15 cellular contexts compared by ENCODE assay signal in genomic region chr5:14996997-14997396, GRCh38.
DNase-seq lines count a peak whose midpoint lies in the region; ATAC-seq and TF ChIP-seq lines count a peak whose summit lies in the region.
"Had no signal": no experiment of that assay in that cellular context is flagged by ENCODE, and none has a peak within 500 bp of the region (broad histone marks: within the 10 kb centered on the region; RNA-seq: fewer than 3 reads in every experiment).

No MANE protein-coding gene starts in this region.

- peaks cover 29% of the 10 kb centered on the region for H3K4me1 Mint-ChIP-seq in stimulated activated memory B cell treated with anti-CD40 and anti-IgM and Interleukin-4, amounts not matched to agents 10 μg/mL and 1 μg/mL and 100 μg/mL, for 72 hours
- peaks cover 25% of the 10 kb centered on the region for H3K4me1 Mint-ChIP-seq in activated T-cell treated with anti-CD3 and anti-CD28 coated beads, Interleukin-2, amount 50 U/mL, for 24 hours (ENCODE audit: low read depth)
- H3K4me1 Mint-ChIP-seq: brain had no signal

- H3K4me3 Mint-ChIP-seq in stimulated activated memory B cell treated with anti-CD40 and anti-IgM and Interleukin-4, amounts not matched to agents 10 μg/mL and 1 μg/mL and 100 μg/mL, for 72 hours: no peak overlapping the region
- H3K4me3 Mint-ChIP-seq in activated T-cell treated with anti-CD3 and anti-CD28 coated beads, Interleukin-2, amount 50 U/mL, for 24 hours: no peak overlapping the region
- H3K4me3 Mint-ChIP-seq: activated CD8-positive, alpha-beta memory T cell treated with anti-CD3 and anti-CD28 coated beads, Interleukin-2, amount 10 ng/mL, durations not matched to agents 7 days and 5 days; brain had no signal

- H3K36me3 Mint-ChIP-seq in stimulated activated memory B cell treated with anti-CD40 and anti-IgM and Interleukin-4, amounts not matched to agents 10 μg/mL and 1 μg/mL and 100 μg/mL, for 72 hours: no peaks in the 10 kb centered on the region
- no peaks in the 10 kb centered on the region for H3K36me3 Mint-ChIP-seq in activated T-cell treated with anti-CD3 and anti-CD28 coated beads, Interleukin-2, amount 50 U/mL, for 24 hours (ENCODE audit: low read depth)
- H3K36me3 Mint-ChIP-seq: brain had no signal

- ATAC-seq in HG02610 (IDR thresholded peaks at IDR 0.05; ENCODE audit: unreplicated experiment) (peak; percentile 79), HG03442 (IDR thresholded peaks at IDR 0.05; ENCODE audit: unreplicated experiment) (peak; percentile 79), omental fat pad (ENCODE audit: low FRiP score) (no peak)
- peak; percentile 88 for ATAC-seq in stimulated activated memory B cell treated with anti-CD40 and anti-IgM and Interleukin-4, amounts not matched to agents 10 μg/mL and 1 μg/mL and 100 μg/mL, for 72 hours
- ATAC-seq: activated CD8-positive, alpha-beta memory T cell treated with anti-CD3 and anti-CD28 coated beads, Interleukin-2, amount 10 ng/mL, durations not matched to agents 7 days and 5 days; SK-N-SH treated with all-trans-retinoic acid at 6 μM for 48 hours had no signal

- H3K9me3 Mint-ChIP-seq in stimulated activated memory B cell treated with anti-CD40 and anti-IgM and Interleukin-4, amounts not matched to agents 10 μg/mL and 1 μg/mL and 100 μg/mL, for 72 hours: peaks cover 4% of the 10 kb centered on the region
- H3K9me3 Mint-ChIP-seq in activated T-cell treated with anti-CD3 and anti-CD28 coated beads, Interleukin-2, amount 50 U/mL, for 24 hours: peaks cover 3% of the 10 kb centered on the region

- H3K27ac Mint-ChIP-seq in stimulated activated memory B cell treated with anti-CD40 and anti-IgM and Interleukin-4, amounts not matched to agents 10 μg/mL and 1 μg/mL and 100 μg/mL, for 72 hours: peak overlapping the region; percentile 67
- no peak overlapping the region for H3K27ac Mint-ChIP-seq in activated T-cell treated with anti-CD3 and anti-CD28 coated beads, Interleukin-2, amount 50 U/mL, for 24 hours
- H3K27ac Mint-ChIP-seq: activated CD8-positive, alpha-beta memory T cell treated with anti-CD3 and anti-CD28 coated beads, Interleukin-2, amount 10 ng/mL, durations not matched to agents 7 days and 5 days; brain had no signal

- H3K27me3 Mint-ChIP-seq in stimulated activated memory B cell treated with anti-CD40 and anti-IgM and Interleukin-4, amounts not matched to agents 10 μg/mL and 1 μg/mL and 100 μg/mL, for 72 hours: no peaks in the 10 kb centered on the region
- no peaks in the 10 kb centered on the region for H3K27me3 Mint-ChIP-seq in activated T-cell treated with anti-CD3 and anti-CD28 coated beads, Interleukin-2, amount 50 U/mL, for 24 hours

- DNase-seq in DMS 273 (lab: John Stamatoyannopoulos, UW; ENCODE audit: unreplicated experiment): peak; percentile 14
- DNase-seq in DMS 273 treated with DMSO at 0.1 percent for 48 hours (lab: John Stamatoyannopoulos, UW): no peak
- no peak for DNase-seq in activated T-cell treated with anti-CD3 and anti-CD28 coated beads, Interleukin-2, amount 50 U/mL, for 24 hours
- no peak for DNase-seq in omental fat pad (ENCODE audit: low spot score)
- DNase-seq in NCI-H2081 treated with DMSO at 0.1 percent for 48 hours (lab: John Stamatoyannopoulos, UW): no peak
- DNase-seq: activated CD8-positive, alpha-beta memory T cell treated with anti-CD3 and anti-CD28 coated beads, Interleukin-2, amount 10 ng/mL, durations not matched to agents 7 days and 5 days; kidney; nucleus accumbens; stimulated activated CD4-positive, alpha-beta T cell treated with anti-CD3 and anti-CD28 coated beads, Interleukin-4, amount 100 ng/mL, for 4 hours; tibial artery had no signal

- no peak for TF ChIP-seq CTCF in omental fat pad (IDR thresholded peaks at IDR 0.05)
